ENCODE assay signal across 17 cellular contexts in genomic region chr20:15905661-15906060, GRCh38.
DNase-seq lines count a peak whose midpoint lies in the region; ATAC-seq and TF ChIP-seq lines count a peak whose summit lies in the region.
"Had no signal": no experiment of that assay in that cellular context is flagged by ENCODE, and none has a peak within 500 bp of the region (broad histone marks: within the 10 kb centered on the region; RNA-seq: fewer than 3 reads in every experiment).

No MANE protein-coding gene starts in this region.

- H3K27ac ChIP-seq in Karpas-422 (ENCODE audit: low read length) (peak overlapping the region; percentile 4; the same call in 1 of the 2 replicates), smooth muscle cell (ENCODE audit: low read depth) (no peak overlapping the region), left lung (no peak overlapping the region)
- H3K27ac ChIP-seq: 22Rv1, BLaER1, GM23248 had no signal

- no peaks in the 10 kb centered on the region for H3K27me3 ChIP-seq in Karpas-422 (ENCODE audit: low read length)
- no peaks in the 10 kb centered on the region for H3K27me3 ChIP-seq in smooth muscle cell (ENCODE audit: low read depth)
- H3K27me3 ChIP-seq in left lung: no peaks in the 10 kb centered on the region
- H3K27me3 ChIP-seq: BLaER1 had no signal

- H3K9me3 Mint-ChIP-seq in nephron: no peaks in the 10 kb centered on the region

- H4K20me1 ChIP-seq in Karpas-422 (ENCODE audit: insufficient read depth, low read depth, low read length) (no peaks in the 10 kb centered on the region), smooth muscle cell (ENCODE audit: low read depth) (no peaks in the 10 kb centered on the region)

- intact Hi-C loops in left lung (cut with DNase I): no loop called here

- no peak overlapping the region for H3K4me3 Mint-ChIP-seq in nephron
- H3K4me3 Mint-ChIP-seq: CD14-positive monocyte; CD4-positive, alpha-beta memory T cell had no signal

- peaks cover 8% of the 10 kb centered on the region for H3K27me3 Mint-ChIP-seq in nephron (ENCODE audit: low read depth)

- no peaks in the 10 kb centered on the region for H3K36me3 Mint-ChIP-seq in nephron (ENCODE audit: low read depth)
- H3K36me3 Mint-ChIP-seq: CD14-positive monocyte; CD4-positive, alpha-beta memory T cell had no signal

- WGBS in smooth muscle cell (ENCODE audit: low lambda C conversion rate): 46% methylated on average over 3 of the region's 3 CpGs

- peak overlapping the region; percentile 39 to 62 (median 47) for H3K27ac Mint-ChIP-seq in nephron
- H3K27ac Mint-ChIP-seq: CD14-positive monocyte; CD4-positive, alpha-beta memory T cell had no signal

- H3K9me3 ChIP-seq in Karpas-422 (ENCODE audit: low read length) (no peaks in the 10 kb centered on the region), smooth muscle cell (replicated peaks; ENCODE audit: low read depth) (no peaks in the 10 kb centered on the region), left lung (no peaks in the 10 kb centered on the region)

- H3K4me3 ChIP-seq in Karpas-422 (ENCODE audit: low read length) (no peak overlapping the region), smooth muscle cell (no peak overlapping the region), left lung (no peak overlapping the region)
- H3K4me3 ChIP-seq: BLaER1, GM23248 had no signal

- peak; percentile 3 for DNase-seq in NCI-H1092 treated with DMSO at 0.1 percent for 48 hours (lab: John Stamatoyannopoulos, UW)
- DNase-seq in NCI-H1092 (lab: John Stamatoyannopoulos, UW): no peak
- DNase-seq in Karpas-422: no peak
- DNase-seq in smooth muscle cell (lab: John Stamatoyannopoulos, UW; ENCODE audit: unreplicated experiment): no peak
- no peak for DNase-seq in DMS53 (lab: John Stamatoyannopoulos, UW)
- DNase-seq in left lung: no peak
- DNase-seq: CD4-positive, alpha-beta memory T cell; DMS153; DMS79 treated with DMSO at 0.1 percent for 48 hours; GF-D8; GM23248; HCEC 1CT had no signal

- ATAC-seq in GM21529 (IDR thresholded peaks at IDR 0.05; ENCODE audit: unreplicated experiment) (no peak), left lung (no peak)

- H3K79me2 ChIP-seq in Karpas-422 (ENCODE audit: low read length): peaks cover 67% of the 10 kb centered on the region
- no peaks in the 10 kb centered on the region for H3K79me2 ChIP-seq in smooth muscle cell (ENCODE audit: low read depth)

- H3K9ac ChIP-seq in Karpas-422 (ENCODE audit: low read length): no peak overlapping the region
- no peak overlapping the region for H3K9ac ChIP-seq in smooth muscle cell (ENCODE audit: low read depth)
- H3K9ac ChIP-seq: BLaER1, GM23248 had no signal

- TF ChIP-seq CTCF in nephron (IDR thresholded peaks at IDR 0.05; ENCODE audit: unreplicated experiment in 3 of 3) (no peak), smooth muscle cell (IDR thresholded peaks at IDR 0.05; ENCODE audit: borderline replicate concordance, insufficient read depth, poor library complexity, severe bottlenecking) (no peak), left lung (IDR thresholded peaks at IDR 0.05) (no peak)

- peaks cover 17% of the 10 kb centered on the region for H3K4me1 Mint-ChIP-seq in nephron
- H3K4me1 Mint-ChIP-seq: CD14-positive monocyte; CD4-positive, alpha-beta memory T cell had no signal

- no peak overlapping the region for H3K4me2 ChIP-seq in Karpas-422 (ENCODE audit: low read depth, low read length, poor library complexity, severe bottlenecking)
- peak overlapping the region; percentile 54 for H3K4me2 ChIP-seq in smooth muscle cell
- H3K4me2 ChIP-seq: BLaER1 had no signal

- H3K4me1 ChIP-seq in Karpas-422 (ENCODE audit: low read length) (peaks cover 17% of the 10 kb centered on the region), smooth muscle cell (ENCODE audit: low read depth) (no peaks in the 10 kb centered on the region), left lung (no peaks in the 10 kb centered on the region)
- H3K4me1 ChIP-seq: BLaER1 had no signal

- no peaks in the 10 kb centered on the region for H3K9me2 ChIP-seq in Karpas-422 (replicated peaks; ENCODE audit: insufficient read depth, low read length)

- H3F3A ChIP-seq in smooth muscle cell (ENCODE audit: low read depth): no peaks in the 10 kb centered on the region

- H2AFZ ChIP-seq in Karpas-422 (ENCODE audit: low read length): no peak overlapping the region
- H2AFZ ChIP-seq in smooth muscle cell (ENCODE audit: low read depth): peak overlapping the region; percentile 22
- H2AFZ ChIP-seq: GM23248 had no signal

- H3K36me3 ChIP-seq in Karpas-422 (ENCODE audit: insufficient read depth, low read length) (peaks cover 2% of the 10 kb centered on the region; the same call in 1 of the 2 replicates), smooth muscle cell (ENCODE audit: low read depth) (no peaks in the 10 kb centered on the region), left lung (no peaks in the 10 kb centered on the region)
